8 cellular contexts compared by ENCODE assay signal in the genomic region with DNA sequence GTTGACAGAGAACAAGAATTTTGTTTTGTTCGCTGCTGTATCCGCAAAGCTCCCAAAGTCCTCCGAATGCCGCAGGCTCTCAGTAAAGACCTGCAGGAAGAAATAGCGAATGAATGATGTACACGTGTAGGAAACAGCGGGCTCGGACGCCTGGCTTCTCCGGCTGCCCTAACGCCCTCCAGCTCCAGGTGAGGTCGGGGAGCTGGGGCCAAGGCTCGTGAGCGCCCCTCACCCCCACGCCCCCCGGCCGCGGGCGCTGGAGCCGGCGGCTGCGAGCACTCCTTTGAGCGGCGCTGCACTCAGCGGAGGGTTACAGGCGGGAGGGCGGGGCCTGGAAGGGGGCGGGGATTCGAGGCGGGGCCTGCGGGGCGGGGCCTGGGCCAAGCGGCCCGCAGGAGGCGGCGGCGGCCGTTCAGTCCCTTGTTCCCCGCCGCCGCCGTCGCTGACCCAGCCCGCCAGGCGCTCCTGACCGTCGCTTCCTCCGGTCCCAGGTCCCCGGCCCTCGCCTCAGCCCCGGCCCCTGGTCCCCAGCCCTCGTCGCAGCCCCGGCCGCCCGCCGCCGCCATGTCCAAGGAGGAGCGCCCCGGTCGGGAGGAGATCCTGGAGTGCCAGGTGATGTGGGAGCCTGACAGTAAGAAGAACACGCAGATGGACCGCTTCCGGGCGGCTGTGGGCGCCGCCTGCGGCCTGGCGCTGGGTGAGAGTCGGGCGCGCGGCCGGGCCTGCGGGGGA. TPM values are rescaled to one million over a fixed set of nuclear protein-coding genes. Genes with fewer than 3 reads are reported as not detected.
A peak's percentile ranks its signal among the peaks of the same experiment; 100 is the strongest.
DNase-seq lines count a peak whose midpoint lies in the region; ATAC-seq and TF ChIP-seq lines count a peak whose summit lies in the region.

A gene with protein sequence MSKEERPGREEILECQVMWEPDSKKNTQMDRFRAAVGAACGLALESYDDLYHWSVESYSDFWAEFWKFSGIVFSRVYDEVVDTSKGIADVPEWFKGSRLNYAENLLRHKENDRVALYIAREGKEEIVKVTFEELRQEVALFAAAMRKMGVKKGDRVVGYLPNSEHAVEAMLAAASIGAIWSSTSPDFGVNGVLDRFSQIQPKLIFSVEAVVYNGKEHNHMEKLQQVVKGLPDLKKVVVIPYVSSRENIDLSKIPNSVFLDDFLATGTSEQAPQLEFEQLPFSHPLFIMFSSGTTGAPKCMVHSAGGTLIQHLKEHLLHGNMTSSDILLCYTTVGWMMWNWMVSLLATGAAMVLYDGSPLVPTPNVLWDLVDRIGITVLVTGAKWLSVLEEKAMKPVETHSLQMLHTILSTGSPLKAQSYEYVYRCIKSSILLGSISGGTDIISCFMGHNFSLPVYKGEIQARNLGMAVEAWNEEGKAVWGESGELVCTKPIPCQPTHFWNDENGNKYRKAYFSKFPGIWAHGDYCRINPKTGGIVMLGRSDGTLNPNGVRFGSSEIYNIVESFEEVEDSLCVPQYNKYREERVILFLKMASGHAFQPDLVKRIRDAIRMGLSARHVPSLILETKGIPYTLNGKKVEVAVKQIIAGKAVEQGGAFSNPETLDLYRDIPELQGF (plus strand): TSS at position 415 of the 732 bp plus-strand sequence. CDS start 150 bp downstream, at position 565.

- TF ChIP-seq CTCF in lower lobe of right lung (IDR thresholded peaks at IDR 0.05) = no peak

- no peaks in the 10 kb centered on the region for H3K9me3 Mint-ChIP-seq in activated CD4-positive, alpha-beta memory T cell treated with anti-CD3 and anti-CD28 coated beads for 36 hours

- peaks cover 10% of the 10 kb centered on the region; the same call in 1 of the 2 replicates for H3K36me3 ChIP-seq in BLaER1
- H3K36me3 ChIP-seq in lower lobe of right lung = no peaks in the 10 kb centered on the region

- H3K27ac Mint-ChIP-seq in activated CD4-positive, alpha-beta memory T cell treated with anti-CD3 and anti-CD28 coated beads for 36 hours = no peak within 1 kb of the TSS

- ATAC-seq in HG03432 (IDR thresholded peaks at IDR 0.05; ENCODE audit: unreplicated experiment) (peak; percentile 96), lower lobe of right lung (peak; percentile 97 to 99)

- peak within 1 kb of the TSS; percentile 77 for H3K4me3 Mint-ChIP-seq in activated CD4-positive, alpha-beta memory T cell treated with anti-CD3 and anti-CD28 coated beads for 36 hours

- peak within 1 kb of the TSS; percentile 98 for H3K4me2 ChIP-seq in BLaER1

- DNase-seq in GM19238 (ENCODE audit: insufficient read length, low spot score) (peak; percentile 94), NCI-H748 (lab: John Stamatoyannopoulos, UW; ENCODE audit: unreplicated experiment) (peak; percentile 81), ecto neural progenitor cell (ENCODE audit: low spot score) (peak; percentile 96), lower lobe of right lung (peak; percentile 83)
- DNase-seq in activated CD4-positive, alpha-beta memory T cell treated with anti-CD3 and anti-CD28 coated beads for 36 hours = peak; percentile 84
- DNase-seq in stimulated activated CD4-positive, alpha-beta T cell treated with anti-CD3 and anti-CD28 coated beads, TNF-alpha, amount 100 ng/mL, for 24 hours (ENCODE audit: low read depth in 3 of 3) = peak; percentile 54 to 75 (median 58)

- POLR2A ChIA-PET in activated CD4-positive, alpha-beta memory T cell treated with anti-CD3 and anti-CD28 coated beads for 36 hours (lab: Charles Lee) = interaction anchor here (0.6 to 1.2 kb wide), 3 partner anchors 16 to 240 kb away, joined by 3 to 5 read pairs (median 4); no protein-coding TSS in a partner anchor

- no peaks in the 10 kb centered on the region for H3K36me3 Mint-ChIP-seq in activated CD4-positive, alpha-beta memory T cell treated with anti-CD3 and anti-CD28 coated beads for 36 hours

- CTCF ChIA-PET in activated CD4-positive, alpha-beta memory T cell treated with anti-CD3 and anti-CD28 coated beads for 36 hours (lab: Charles Lee) = interaction anchor here (0.6 to 1.2 kb wide), 2 partner anchors 16 to 143 kb away, joined by 3 read pairs; no protein-coding TSS in a partner anchor

- peak within 1 kb of the TSS; percentile 84 for H3K9ac ChIP-seq in BLaER1

- H3K27me3 ChIP-seq in BLaER1 (no peaks in the 10 kb centered on the region), lower lobe of right lung (ENCODE audit: low read depth) (no peaks in the 10 kb centered on the region)

- H3K4me3 ChIP-seq in BLaER1 (peak within 1 kb of the TSS; percentile 92), lower lobe of right lung (peak within 1 kb of the TSS; percentile 83)

- H3K27ac ChIP-seq in BLaER1 (peak within 1 kb of the TSS; percentile 74), lower lobe of right lung (peak within 1 kb of the TSS; percentile 72)

- H3K4me1 ChIP-seq in BLaER1 (peaks cover 23% of the 10 kb centered on the region), lower lobe of right lung (peaks cover 15% of the 10 kb centered on the region)

- intact Hi-C loops in activated CD4-positive, alpha-beta memory T cell treated with anti-CD3 and anti-CD28 coated beads for 36 hours (cut with micrococcal nuclease) = loop anchor here (1.0 kb wide), 3 partner anchors 16 to 76 kb away; partner anchors contain the start of genes BRI3BP and DHX37
- intact Hi-C loops in lower lobe of right lung (cut with DNase I) = no loop called here

- H3K27me3 Mint-ChIP-seq in activated CD4-positive, alpha-beta memory T cell treated with anti-CD3 and anti-CD28 coated beads for 36 hours = peaks cover 3% of the 10 kb centered on the region

- peaks cover 15% of the 10 kb centered on the region for H3K9me3 ChIP-seq in BLaER1
- H3K9me3 ChIP-seq in lower lobe of right lung = no peaks in the 10 kb centered on the region

- H3K4me1 Mint-ChIP-seq in activated CD4-positive, alpha-beta memory T cell treated with anti-CD3 and anti-CD28 coated beads for 36 hours (ENCODE audit: low read depth) = peaks cover 18% of the 10 kb centered on the region

- peaks cover 24% of the 10 kb centered on the region for H4K20me1 ChIP-seq in BLaER1

RNA-seq across cellular contexts. Expression of the gene that starts here (rescaled TPM):
- 10 to 100 TPM; 17.3 to 17.6 TPM for total RNA-seq in activated CD4-positive, alpha-beta memory T cell treated with anti-CD3 and anti-CD28 coated beads for 36 hours
- 21.7 TPM for total RNA-seq in lower lobe of right lung

Comparison
In these comparisons a context has a peak if more than half of its experiments do, and no peak if none do; other contexts are left out.
1. Peak in every context shown above with its lines: DNase-seq, ATAC-seq, H3K4me3 ChIP-seq and H3K27ac ChIP-seq.